28 cellular contexts compared by ENCODE assay signal in the genomic region with DNA sequence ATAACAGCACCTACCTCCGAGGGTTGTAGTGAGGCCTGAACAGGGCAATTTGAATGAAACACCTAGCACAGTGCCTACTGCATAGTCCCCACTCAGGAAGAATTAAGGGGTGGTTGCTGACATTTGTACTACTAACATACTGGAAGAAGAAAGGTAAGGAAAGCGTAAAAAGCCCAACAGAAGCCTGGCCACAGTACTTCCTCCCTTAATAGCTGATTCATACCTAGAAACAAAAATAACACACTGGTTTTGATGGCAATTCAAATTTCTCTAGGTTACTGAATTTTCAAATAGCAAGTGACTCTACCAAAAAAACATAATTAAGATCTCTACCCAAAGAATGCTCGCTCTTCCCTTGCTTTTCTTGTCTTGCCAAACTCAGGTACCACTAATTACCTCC. TPM values are rescaled to one million over a fixed set of nuclear protein-coding genes. Genes with fewer than 3 reads are reported as not detected.
A peak's percentile ranks its signal among the peaks of the same experiment; 100 is the strongest.
DNase-seq lines count a peak whose midpoint lies in the region; ATAC-seq and TF ChIP-seq lines count a peak whose summit lies in the region.
"Had no signal": no experiment of that assay in that cellular context is flagged by ENCODE, and none has a peak within 500 bp of the region (broad histone marks: within the 10 kb centered on the region; RNA-seq: fewer than 3 reads in every experiment).

No MANE protein-coding gene starts in this region.

- peaks cover 92% of the 10 kb centered on the region for H3K36me3 Mint-ChIP-seq in activated T-cell treated with anti-CD3 and anti-CD28 coated beads, Interleukin-2, amount 50 U/mL, for 24 hours (ENCODE audit: low read depth)
- H3K36me3 Mint-ChIP-seq in activated T-cell treated with anti-CD3 and anti-CD28 coated beads, Interleukin-2, amount 50 U/mL, for 72 hours (ENCODE audit: insufficient read depth in 2 of 2): peaks cover 6 to 29% of the 10 kb centered on the region in 2 donors
- peaks cover 85% of the 10 kb centered on the region for H3K36me3 Mint-ChIP-seq in Caco-2 (ENCODE audit: insufficient read depth, unreplicated experiment)

- no peak overlapping the region for H2AFZ ChIP-seq in neuronal stem cell (ENCODE audit: low read length)

- no peak overlapping the region for H3K4me2 ChIP-seq in neuronal stem cell (ENCODE audit: insufficient read depth, low read length, poor library complexity, severe bottlenecking)
- H3K4me2 ChIP-seq: A549 had no signal

- no peak for ATAC-seq in activated T-cell treated with anti-CD3 and anti-CD28 coated beads, Interleukin-2, amount 50 U/mL, for 72 hours (replicated peaks in 1 of 2)
- peak; percentile 51 for ATAC-seq in GM18909 (IDR thresholded peaks at IDR 0.05; ENCODE audit: poor library complexity, unreplicated experiment)
- ATAC-seq: A549; activated T-cell treated with anti-CD3 and anti-CD28 coated beads, Interleukin-2, amount 50 U/mL, for 4 hours; left colon; pancreas; stimulated activated memory B cell treated with anti-CD40 and anti-IgM and Interleukin-4, amounts not matched to agents 10 μg/mL and 1 μg/mL and 100 μg/mL, for 72 hours had no signal

- H3K4me3 ChIP-seq in SK-N-MC: no peak overlapping the region
- no peak overlapping the region for H3K4me3 ChIP-seq in neuronal stem cell (ENCODE audit: low read length in 2 of 2)
- H3K4me3 ChIP-seq in Caco-2 (ENCODE audit: low read depth, low read length): no peak overlapping the region
- H3K4me3 ChIP-seq: A549, pancreas, testis, vagina had no signal

- intact Hi-C loops in Caco-2 (cut with micrococcal nuclease; ENCODE audit: unreplicated experiment): no loop called here

- H3K79me1 ChIP-seq in neuronal stem cell (ENCODE audit: low read depth, low read length): no peaks in the 10 kb centered on the region

- no TSS peak for BruUV-seq in Caco-2 (replicated peaks; lab: Mats Ljungman, UMichigan)

- H2BK12ac ChIP-seq in neuronal stem cell (ENCODE audit: low read length): no peak overlapping the region

- DNase-seq in activated T-cell treated with anti-CD3 and anti-CD28 coated beads, Interleukin-2, amount 50 U/mL, for 24 hours: no peak
- no peak for DNase-seq in activated T-cell treated with anti-CD3 and anti-CD28 coated beads, Interleukin-2, amount 50 U/mL, for 72 hours
- DNase-seq in SK-N-MC (ENCODE audit: low read depth, low spot score): no peak
- no peak for DNase-seq in neuronal stem cell (ENCODE audit: low spot score)
- no peak for DNase-seq in ecto neural progenitor cell (ENCODE audit: low spot score)
- no peak for DNase-seq in glomerular visceral epithelial cell (ENCODE audit: extremely low spot score)
- no peak for DNase-seq in Caco-2
- DNase-seq: activated CD4-positive, CD25-positive, alpha-beta regulatory T cell treated with anti-CD3 and anti-CD28 coated beads, Interleukin-2, amount 50 U/mL, for 72 hours; activated T-cell treated with anti-CD3 and anti-CD28 coated beads, Interleukin-2, amount 50 U/mL, for 4 hours; AML-193; amniotic stem cell; CD4-positive, alpha-beta T cell; effector CD4-positive, alpha-beta T cell; H9; KG1; left colon; NCI-H1417; NCI-H2081; NCI-H226; NCI-H526 treated with DMSO at 0.1 percent for 48 hours; pancreas; Right ventricle myocardium superior; stimulated activated CD4-positive, alpha-beta T cell treated with anti-CD3 and anti-CD28 coated beads, Interleukin-15, amount 100 ng/mL, for 24 hours; testis had no signal

- no peak overlapping the region for H4K91ac ChIP-seq in neuronal stem cell (ENCODE audit: low read depth, low read length, poor library complexity)

- H2BK15ac ChIP-seq in neuronal stem cell (ENCODE audit: low read length): no peak overlapping the region

- no peak overlapping the region for H2BK5ac ChIP-seq in neuronal stem cell (ENCODE audit: low read length)

- H3K27ac ChIP-seq in SK-N-MC (peak overlapping the region; percentile 15; the same call in 1 of the 2 replicates), neuronal stem cell (replicated peaks; ENCODE audit: low read length) (peak overlapping the region; percentile 2)
- H3K27ac ChIP-seq: A549, pancreas, testis, vagina had no signal

- H3K9me3 Mint-ChIP-seq in activated T-cell treated with anti-CD3 and anti-CD28 coated beads, Interleukin-2, amount 50 U/mL, for 24 hours: no peaks in the 10 kb centered on the region
- H3K9me3 Mint-ChIP-seq in activated T-cell treated with anti-CD3 and anti-CD28 coated beads, Interleukin-2, amount 50 U/mL, for 72 hours: no peaks in the 10 kb centered on the region
- H3K9me3 Mint-ChIP-seq in Caco-2 (ENCODE audit: unreplicated experiment): no peaks in the 10 kb centered on the region
- H3K9me3 Mint-ChIP-seq: activated T-cell treated with anti-CD3 and anti-CD28 coated beads, Interleukin-2, amount 50 U/mL, for 4 hours; CD4-positive, alpha-beta T cell; stimulated activated memory B cell treated with anti-CD40 and anti-IgM and Interleukin-4, amounts not matched to agents 10 μg/mL and 1 μg/mL and 100 μg/mL, for 72 hours had no signal

- no CpG with 5 or more reads among the region's 3 CpGs for WGBS in neuronal stem cell (ENCODE audit: extremely low coverage in 2 of 2, insufficient read length in 2 of 2, insufficient replicate concordance in 1 of 2), 2 donors

- peaks cover 62% of the 10 kb centered on the region for H3K36me3 ChIP-seq in SK-N-MC (ENCODE audit: insufficient read depth, low read length)
- H3K36me3 ChIP-seq in neuronal stem cell (replicated peaks in 1 of 2; ENCODE audit: control insufficient read depth in 2 of 2, insufficient read depth in 2 of 2, low read length in 2 of 2): peaks cover 2 to 60% of the 10 kb centered on the region in 2 donors
- H3K36me3 ChIP-seq in Caco-2 (ENCODE audit: control insufficient read depth, insufficient read depth, low read length): peaks cover 6% of the 10 kb centered on the region; the same call in 1 of the 2 replicates

- no peaks in the 10 kb centered on the region for H3K27me3 Mint-ChIP-seq in activated T-cell treated with anti-CD3 and anti-CD28 coated beads, Interleukin-2, amount 50 U/mL, for 24 hours
- H3K27me3 Mint-ChIP-seq in activated T-cell treated with anti-CD3 and anti-CD28 coated beads, Interleukin-2, amount 50 U/mL, for 72 hours (ENCODE audit: low read depth): no peaks in the 10 kb centered on the region
- H3K27me3 Mint-ChIP-seq in Caco-2 (ENCODE audit: insufficient read depth, unreplicated experiment): no peaks in the 10 kb centered on the region
- H3K27me3 Mint-ChIP-seq: CD4-positive, alpha-beta T cell; stimulated activated memory B cell treated with anti-CD40 and anti-IgM and Interleukin-4, amounts not matched to agents 10 μg/mL and 1 μg/mL and 100 μg/mL, for 72 hours had no signal

- no peak overlapping the region for H2BK120ac ChIP-seq in neuronal stem cell (ENCODE audit: low read depth, low read length)

- H3K4me3 Mint-ChIP-seq in activated T-cell treated with anti-CD3 and anti-CD28 coated beads, Interleukin-2, amount 50 U/mL, for 24 hours: no peak overlapping the region
- H3K4me3 Mint-ChIP-seq in activated T-cell treated with anti-CD3 and anti-CD28 coated beads, Interleukin-2, amount 50 U/mL, for 72 hours: no peak overlapping the region
- H3K4me3 Mint-ChIP-seq in Caco-2 (ENCODE audit: unreplicated experiment): no peak overlapping the region
- H3K4me3 Mint-ChIP-seq: activated T-cell treated with anti-CD3 and anti-CD28 coated beads, Interleukin-2, amount 50 U/mL, for 4 hours; CD4-positive, alpha-beta T cell; H9; stimulated activated memory B cell treated with anti-CD40 and anti-IgM and Interleukin-4, amounts not matched to agents 10 μg/mL and 1 μg/mL and 100 μg/mL, for 72 hours had no signal

- H3K9me3 ChIP-seq in SK-N-MC (ENCODE audit: low read depth, low read length) (no peaks in the 10 kb centered on the region), neuronal stem cell (replicated peaks in 1 of 2; ENCODE audit: control insufficient read depth in 2 of 2, insufficient read depth in 1 of 2, low read depth in 1 of 2, low read length in 2 of 2) (peaks cover 3 to 6% of the 10 kb centered on the region in 2 donors), Caco-2 (no peaks in the 10 kb centered on the region)
- H3K9me3 ChIP-seq: A549, pancreas, testis, vagina had no signal

- no peak overlapping the region for H3K18ac ChIP-seq in neuronal stem cell (ENCODE audit: low read length)

- H3K4me1 Mint-ChIP-seq in activated T-cell treated with anti-CD3 and anti-CD28 coated beads, Interleukin-2, amount 50 U/mL, for 24 hours (ENCODE audit: low read depth): peaks cover 15% of the 10 kb centered on the region
- H3K4me1 Mint-ChIP-seq in activated T-cell treated with anti-CD3 and anti-CD28 coated beads, Interleukin-2, amount 50 U/mL, for 72 hours (ENCODE audit: low read depth): peaks cover 13% of the 10 kb centered on the region
- H3K4me1 Mint-ChIP-seq in Caco-2 (ENCODE audit: low read depth, unreplicated experiment): no peaks in the 10 kb centered on the region
- H3K4me1 Mint-ChIP-seq: H9 had no signal

- H3K9ac ChIP-seq in SK-N-MC (ENCODE audit: insufficient read length): no peak overlapping the region
- H3K9ac ChIP-seq in neuronal stem cell (ENCODE audit: low read depth, low read length, poor library complexity): no peak overlapping the region

- peak overlapping the region; percentile 65 for H3K27ac Mint-ChIP-seq in activated T-cell treated with anti-CD3 and anti-CD28 coated beads, Interleukin-2, amount 50 U/mL, for 24 hours
- no peak overlapping the region for H3K27ac Mint-ChIP-seq in activated T-cell treated with anti-CD3 and anti-CD28 coated beads, Interleukin-2, amount 50 U/mL, for 72 hours
- H3K27ac Mint-ChIP-seq in Caco-2 (ENCODE audit: unreplicated experiment): no peak overlapping the region
- H3K27ac Mint-ChIP-seq: CD4-positive, alpha-beta T cell; H9; stimulated activated memory B cell treated with anti-CD40 and anti-IgM and Interleukin-4, amounts not matched to agents 10 μg/mL and 1 μg/mL and 100 μg/mL, for 72 hours had no signal

- H4K8ac ChIP-seq in neuronal stem cell (ENCODE audit: low read depth, low read length): no peak overlapping the region

- H2AK5ac ChIP-seq in neuronal stem cell (ENCODE audit: low read depth, low read length): no peak overlapping the region

- H3K23ac ChIP-seq in neuronal stem cell (ENCODE audit: low read depth, low read length, poor library complexity): no peak overlapping the region

- H3K4ac ChIP-seq in neuronal stem cell (ENCODE audit: low read length): no peak overlapping the region

- H3K27me3 ChIP-seq in neuronal stem cell (ENCODE audit: control insufficient read depth in 3 of 3, insufficient read depth in 3 of 3, low read depth in 1 of 3, low read length in 3 of 3) (no peaks in the 10 kb centered on the region), Caco-2 (replicated peaks; ENCODE audit: control insufficient read depth, insufficient read depth, low read length) (no peaks in the 10 kb centered on the region)
- H3K27me3 ChIP-seq: pancreas, testis, vagina had no signal

- no peak for TF ChIP-seq CTCF in Caco-2 (IDR thresholded peaks at IDR 0.05; ENCODE audit: insufficient read depth in 1 of 2, low read depth in 1 of 2, low read length in 1 of 2, severe bottlenecking in 1 of 2, unreplicated experiment in 1 of 2)

- no peak overlapping the region for H3K14ac ChIP-seq in neuronal stem cell (ENCODE audit: low read length)

- POLR2A ChIA-PET in Caco-2 (lab: Charles Lee): no interaction called here

- H3K4me1 ChIP-seq in neuronal stem cell (ENCODE audit: control insufficient read depth in 2 of 2, insufficient read depth in 1 of 2, low read depth in 1 of 2, low read length in 2 of 2) (peaks cover 0 to 5% of the 10 kb centered on the region in 2 donors), Caco-2 (no peaks in the 10 kb centered on the region)
- H3K4me1 ChIP-seq: A549, pancreas, testis, vagina had no signal

- CTCF ChIA-PET in Caco-2 (lab: Charles Lee): no interaction called here

RNA-seq across cellular contexts. Expression of gene SUCLG1, which starts 16.2 kb away (rescaled TPM):
- 10 to 100 TPM; 66.0 to 66.8 TPM for total RNA-seq in activated T-cell treated with anti-CD3 and anti-CD28 coated beads, Interleukin-2, amount 50 U/mL, for 72 hours
- polyA plus RNA-seq in neuronal stem cell (2013, experiment 1 of 2): 46.6 TPM
- polyA plus RNA-seq in neuronal stem cell (2013, experiment 2 of 2): 46.1 TPM
- 155 and 161 TPM in 2 replicates for total RNA-seq in Caco-2 (2022)
